ENCODE assay signal across 18 cellular contexts in the genomic region with DNA sequence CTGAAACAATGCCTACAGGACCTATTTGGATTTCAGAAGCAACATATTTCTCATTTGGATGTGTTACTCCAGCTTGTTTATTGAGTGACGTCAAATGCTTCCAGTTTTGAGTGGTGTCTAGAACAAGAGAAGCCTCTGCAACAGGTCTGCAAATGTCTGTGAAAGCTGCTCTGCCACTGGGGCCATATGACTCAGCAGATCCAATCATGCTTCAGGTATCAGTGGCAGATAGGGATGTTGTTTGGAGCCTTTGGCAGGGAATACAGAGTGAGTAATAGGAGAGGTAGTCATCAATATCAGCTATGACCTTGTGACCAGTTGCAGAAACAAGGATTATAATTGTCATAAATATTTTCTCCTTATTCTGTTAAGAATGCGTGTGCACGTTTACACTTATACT.
DNase-seq lines count a peak whose midpoint lies in the region; ATAC-seq, FAIRE-seq and TF ChIP-seq lines count a peak whose summit lies in the region.
"Had no signal": no experiment of that assay in that cellular context is flagged by ENCODE, and none has a peak within 500 bp of the region (broad histone marks: within the 10 kb centered on the region; RNA-seq: fewer than 3 reads in every experiment).

No MANE protein-coding gene starts in this region.

- intact Hi-C loops in PC-3 (cut with micrococcal nuclease): no loop called here

- peak; percentile 41 for FAIRE-seq in astrocyte (lab: Jason Lieb, UNC)
- FAIRE-seq: GM12892, GM18507 had no signal

- H3K27ac Mint-ChIP-seq in astrocyte (ENCODE audit: unreplicated experiment): no peak overlapping the region
- no peak overlapping the region for H3K27ac Mint-ChIP-seq in stimulated activated effector memory CD8-positive, alpha-beta T cell treated with anti-CD3 and anti-CD28 coated beads, Interleukin-12 subunit alpha, Interleukin-12 subunit beta, amount 100 ng/mL, for 72 hours
- H3K27ac Mint-ChIP-seq: B cell; CD8-positive, alpha-beta T cell; HFFc6 had no signal

- H2AFZ ChIP-seq in PC-3 (ENCODE audit: low read length) (no peak overlapping the region), astrocyte (ENCODE audit: low read depth, low read length) (no peak overlapping the region)
- H2AFZ ChIP-seq: GM23248 had no signal

- H3K9me2 ChIP-seq in PC-3 (replicated peaks; ENCODE audit: low read length): no peaks in the 10 kb centered on the region

- TF ChIP-seq CTCF in PC-3 (conservative IDR thresholded peaks at IDR 0.05; ENCODE audit: low read depth, low read length) (no peak), astrocyte (IDR thresholded peaks at IDR 0.05; ENCODE audit: insufficient read depth, low read depth, low read length) (no peak)

- H3K4me3 ChIP-seq in PC-3 (ENCODE audit: low read length): no peak overlapping the region
- H3K4me3 ChIP-seq in astrocyte (ENCODE audit: insufficient read depth, low read depth, low read length): no peak overlapping the region
- H3K4me3 ChIP-seq: BLaER1 treated with 17β-estradiol and CSF1 and Interleukin-3, amounts not matched to agents 10 nM and 100 nM; GM23248 had no signal

- no peak overlapping the region for H3K27ac ChIP-seq in PC-3 (ENCODE audit: low read length)
- no peak overlapping the region for H3K27ac ChIP-seq in astrocyte (ENCODE audit: low read depth, low read length)
- H3K27ac ChIP-seq: BLaER1 treated with 17β-estradiol and CSF1 and Interleukin-3, amounts not matched to agents 10 nM and 100 nM; GM23248; HL-60 had no signal

- H3K4me1 ChIP-seq in PC-3 (ENCODE audit: insufficient read depth, low read length) (no peaks in the 10 kb centered on the region), astrocyte (ENCODE audit: insufficient read depth, low read length) (no peaks in the 10 kb centered on the region)
- H3K4me1 ChIP-seq: BLaER1 treated with 17β-estradiol and CSF1 and Interleukin-3, amounts not matched to agents 10 nM and 100 nM had no signal

- H3K36me3 Mint-ChIP-seq in astrocyte (ENCODE audit: low read depth, unreplicated experiment): no peaks in the 10 kb centered on the region
- no peaks in the 10 kb centered on the region for H3K36me3 Mint-ChIP-seq in stimulated activated effector memory CD8-positive, alpha-beta T cell treated with anti-CD3 and anti-CD28 coated beads, Interleukin-12 subunit alpha, Interleukin-12 subunit beta, amount 100 ng/mL, for 72 hours
- H3K36me3 Mint-ChIP-seq: CD8-positive, alpha-beta T cell had no signal

- no peaks in the 10 kb centered on the region for H3K36me3 ChIP-seq in PC-3 (ENCODE audit: low read depth, low read length)
- H3K36me3 ChIP-seq in astrocyte (ENCODE audit: insufficient read depth, low read length): no peaks in the 10 kb centered on the region
- H3K36me3 ChIP-seq: BLaER1 treated with 17β-estradiol and CSF1 and Interleukin-3, amounts not matched to agents 10 nM and 100 nM had no signal

- BruUV-seq in PC-3 (replicated peaks; lab: Mats Ljungman, UMichigan): no TSS peak

- H3F3A ChIP-seq in PC-3 (ENCODE audit: low read length, unreplicated experiment): no peaks in the 10 kb centered on the region

- no peaks in the 10 kb centered on the region for H3K4me1 Mint-ChIP-seq in astrocyte (ENCODE audit: low read depth, unreplicated experiment)
- H3K4me1 Mint-ChIP-seq in stimulated activated effector memory CD8-positive, alpha-beta T cell treated with anti-CD3 and anti-CD28 coated beads, Interleukin-12 subunit alpha, Interleukin-12 subunit beta, amount 100 ng/mL, for 72 hours: no peaks in the 10 kb centered on the region
- H3K4me1 Mint-ChIP-seq: B cell had no signal

- H3K79me2 ChIP-seq in PC-3 (ENCODE audit: low read length) (no peaks in the 10 kb centered on the region), astrocyte (ENCODE audit: insufficient read depth, low read length) (no peaks in the 10 kb centered on the region)

- DNase-seq in M059J (ENCODE audit: low read depth): peak; percentile 32
- DNase-seq in PC-3: peak; percentile 53
- DNase-seq in astrocyte (ENCODE audit: low read depth): no peak
- peak; percentile 1 for DNase-seq in kidney tubule cell (ENCODE audit: low spot score)
- no peak for DNase-seq in central memory CD4-positive, alpha-beta T cell
- DNase-seq in activated gamma-delta T cell treated with Interleukin-2 at 50 U/mL for 16 hours: no peak
- no peak for DNase-seq in stimulated activated effector memory CD8-positive, alpha-beta T cell treated with anti-CD3 and anti-CD28 coated beads, Interleukin-12 subunit alpha, Interleukin-12 subunit beta, amount 100 ng/mL, for 72 hours (ENCODE audit: low spot score in 2 of 2)
- DNase-seq: Calu3; CD8-positive, alpha-beta T cell; GDM1; GM23248; HFFc6 had no signal

- no peaks in the 10 kb centered on the region for H3K27me3 ChIP-seq in PC-3 (ENCODE audit: low read length)
- no peaks in the 10 kb centered on the region for H3K27me3 ChIP-seq in astrocyte (ENCODE audit: insufficient read depth, low read length)
- H3K27me3 ChIP-seq: BLaER1 treated with 17β-estradiol and CSF1 and Interleukin-3, amounts not matched to agents 10 nM and 100 nM had no signal

- CTCF ChIA-PET in PC-3 (lab: Charles Lee): no interaction called here

- H3K4me2 ChIP-seq in PC-3 (ENCODE audit: low read length): no peak overlapping the region
- H3K4me2 ChIP-seq in astrocyte (ENCODE audit: low read length): no peak overlapping the region
- H3K4me2 ChIP-seq: BLaER1 treated with 17β-estradiol and CSF1 and Interleukin-3, amounts not matched to agents 10 nM and 100 nM had no signal

- peaks cover 2% of the 10 kb centered on the region for H3K9me3 Mint-ChIP-seq in astrocyte (ENCODE audit: unreplicated experiment)
- peaks cover 6% of the 10 kb centered on the region for H3K9me3 Mint-ChIP-seq in stimulated activated effector memory CD8-positive, alpha-beta T cell treated with anti-CD3 and anti-CD28 coated beads, Interleukin-12 subunit alpha, Interleukin-12 subunit beta, amount 100 ng/mL, for 72 hours

- H3K9me3 ChIP-seq in PC-3 (ENCODE audit: low read length) (no peaks in the 10 kb centered on the region), astrocyte (ENCODE audit: insufficient read depth, low read depth, low read length) (no peaks in the 10 kb centered on the region)

- no peak overlapping the region for H3K4me3 Mint-ChIP-seq in astrocyte (ENCODE audit: unreplicated experiment)
- no peak overlapping the region for H3K4me3 Mint-ChIP-seq in stimulated activated effector memory CD8-positive, alpha-beta T cell treated with anti-CD3 and anti-CD28 coated beads, Interleukin-12 subunit alpha, Interleukin-12 subunit beta, amount 100 ng/mL, for 72 hours
- H3K4me3 Mint-ChIP-seq: B cell; CD8-positive, alpha-beta T cell; HFFc6 had no signal

- H4K20me1 ChIP-seq in PC-3 (ENCODE audit: low read length) (no peaks in the 10 kb centered on the region), astrocyte (ENCODE audit: insufficient read depth, low read length) (no peaks in the 10 kb centered on the region)
- H4K20me1 ChIP-seq: BLaER1 treated with 17β-estradiol and CSF1 and Interleukin-3, amounts not matched to agents 10 nM and 100 nM had no signal

- H3K9ac ChIP-seq in PC-3 (ENCODE audit: low read length): no peak overlapping the region
- no peak overlapping the region for H3K9ac ChIP-seq in astrocyte (ENCODE audit: low read length)
- H3K9ac ChIP-seq: BLaER1 treated with 17β-estradiol and CSF1 and Interleukin-3, amounts not matched to agents 10 nM and 100 nM; GM23248 had no signal

- ATAC-seq in PC-3: no peak; the same call in 1 of the 2 replicates
- no peak for ATAC-seq in stimulated activated effector memory CD8-positive, alpha-beta T cell treated with anti-CD3 and anti-CD28 coated beads, Interleukin-12 subunit alpha, Interleukin-12 subunit beta, amount 100 ng/mL, for 72 hours
- ATAC-seq: CD8-positive, alpha-beta T cell; HCT116 had no signal

- POLR2A ChIA-PET in PC-3 (lab: Charles Lee; ENCODE audit: unreplicated experiment): no interaction called here

- no peaks in the 10 kb centered on the region for H3K27me3 Mint-ChIP-seq in astrocyte (ENCODE audit: low read depth, unreplicated experiment)
- H3K27me3 Mint-ChIP-seq: B cell had no signal

Comparison
In these comparisons a context has a peak if more than half of its experiments do, and no peak if none do; other contexts are left out.
1. DNase-seq: peak in M059J (single experiment), PC-3 (single experiment) and kidney tubule cell (single experiment); none in astrocyte (single experiment), central memory CD4-positive, alpha-beta T cell (single experiment), activated gamma-delta T cell treated with Interleukin-2 at 50 U/mL for 16 hours (single experiment) and stimulated activated effector memory CD8-positive, alpha-beta T cell treated with anti-CD3 and anti-CD28 coated beads, Interleukin-12 subunit alpha, Interleukin-12 subunit beta, amount 100 ng/mL, for 72 hours (0 of 2).